8 cellular contexts compared by ENCODE assay signal in the genomic region with DNA sequence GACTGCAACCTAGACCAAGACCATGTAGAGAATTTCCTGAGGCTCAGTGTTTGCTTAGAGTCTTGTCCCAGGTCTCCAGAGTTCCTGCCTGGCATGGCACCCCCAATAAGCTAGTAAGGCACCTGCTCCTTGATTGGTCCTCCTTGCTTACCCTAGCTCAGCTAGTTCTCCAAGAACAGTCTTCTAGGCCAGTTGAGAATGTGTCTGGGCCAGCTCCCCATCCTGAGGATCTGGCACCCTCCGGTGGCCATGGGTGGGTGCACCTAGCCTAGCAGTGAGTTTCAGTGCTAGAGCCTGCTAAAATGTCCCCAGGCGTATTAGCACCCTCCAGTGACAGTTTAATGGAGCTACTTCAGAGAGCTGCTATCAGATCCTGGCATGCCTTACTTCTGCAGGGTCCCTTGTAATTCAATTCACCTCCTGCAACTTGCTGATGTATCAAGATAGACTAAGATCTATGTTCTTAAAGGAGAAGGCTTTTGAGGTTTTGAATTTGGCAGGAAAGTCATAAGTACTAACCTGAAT. TPM values are rescaled to one million over a fixed set of nuclear protein-coding genes. Genes with fewer than 3 reads are reported as not detected.
DNase-seq lines count a peak whose midpoint lies in the region; ATAC-seq and TF ChIP-seq lines count a peak whose summit lies in the region.

No MANE protein-coding gene starts in this region.

- H3K23ac ChIP-seq in neuronal stem cell (ENCODE audit: low read depth, low read length, poor library complexity) = no peak overlapping the region

- POLR2A ChIA-PET in CD8-positive, alpha-beta T cell (lab: Charles Lee) = no interaction called here

- H3K9me3 ChIP-seq in CD8-positive, alpha-beta T cell (ENCODE audit: low read length) = no peaks in the 10 kb centered on the region
- no peaks in the 10 kb centered on the region for H3K9me3 ChIP-seq in endodermal cell (ENCODE audit: control insufficient read depth, low read length)
- no peaks in the 10 kb centered on the region for H3K9me3 ChIP-seq in neuronal stem cell (replicated peaks in 1 of 2; ENCODE audit: control insufficient read depth in 2 of 2, insufficient read depth in 1 of 2, low read depth in 1 of 2, low read length in 2 of 2)

- no peak overlapping the region for H2AK5ac ChIP-seq in neuronal stem cell (ENCODE audit: low read depth, low read length)

- WGBS in endodermal cell (ENCODE audit: insufficient coverage in 1 of 2, insufficient read length in 1 of 2), 2 experiments = 37 to 100% methylated on average over 1 to 2 of the region's 2 CpGs
- no CpG with 5 or more reads among the region's 2 CpGs for WGBS in neuronal stem cell (ENCODE audit: extremely low coverage in 2 of 2, insufficient read length in 2 of 2, insufficient replicate concordance in 1 of 2), 2 donors

- no peaks in the 10 kb centered on the region for H3K36me3 ChIP-seq in CD8-positive, alpha-beta T cell (ENCODE audit: insufficient read depth, low read length)
- H3K36me3 ChIP-seq in endodermal cell (ENCODE audit: control insufficient read depth, insufficient read depth, low read length) = no peaks in the 10 kb centered on the region
- H3K36me3 ChIP-seq in neuronal stem cell (replicated peaks in 1 of 2; ENCODE audit: control insufficient read depth in 2 of 2, insufficient read depth in 2 of 2, low read length in 2 of 2) = no peaks in the 10 kb centered on the region

- H3K14ac ChIP-seq in neuronal stem cell (ENCODE audit: low read length) = no peak overlapping the region

- peak in 6 of 7 experiments; percentile 5 to 53 (median 36) for DNase-seq in CD8-positive, alpha-beta T cell
- DNase-seq in NCI-H2196 (lab: John Stamatoyannopoulos, UW; ENCODE audit: unreplicated experiment) (peak; percentile 73), endodermal cell (peak; percentile 97), neuronal stem cell (ENCODE audit: low spot score) (peak; percentile 18), NCI-H187 treated with DMSO at 0.1 percent for 48 hours (lab: John Stamatoyannopoulos, UW) (no peak)

- CTCF ChIA-PET in CD8-positive, alpha-beta T cell (lab: Charles Lee) = interaction anchor here (1.2 kb wide), 1 partner anchor 12 kb away, joined by 3 read pairs; no protein-coding TSS in a partner anchor

- no peak overlapping the region for H2BK5ac ChIP-seq in neuronal stem cell (ENCODE audit: low read length)

- intact Hi-C loops in CD8-positive, alpha-beta T cell (cut with DNase I, micrococcal nuclease) = loop anchor here in 1 of 2 experiments (5.0 kb wide), 1 partner anchor 472 kb away; no protein-coding TSS in a partner anchor

- no peak overlapping the region for H2BK12ac ChIP-seq in neuronal stem cell (ENCODE audit: low read length)

- peaks cover 6% of the 10 kb centered on the region for H3K27me3 Mint-ChIP-seq in CD8-positive, alpha-beta T cell (ENCODE audit: low read depth)
- H3K27me3 Mint-ChIP-seq in endodermal cell (ENCODE audit: insufficient read depth) = peaks cover 2% of the 10 kb centered on the region

- no peaks in the 10 kb centered on the region for H3K4me1 Mint-ChIP-seq in CD8-positive, alpha-beta T cell (ENCODE audit: low read depth)
- peaks cover 2% of the 10 kb centered on the region for H3K4me1 Mint-ChIP-seq in endodermal cell

- no peak overlapping the region for H3K4me2 ChIP-seq in neuronal stem cell (ENCODE audit: insufficient read depth, low read length, poor library complexity, severe bottlenecking)

- peak; percentile 84 for ATAC-seq in CD8-positive, alpha-beta T cell
- ATAC-seq in GM18909 (IDR thresholded peaks at IDR 0.05; ENCODE audit: poor library complexity, unreplicated experiment) (peak; percentile 98), HG03095 (IDR thresholded peaks at IDR 0.05; ENCODE audit: unreplicated experiment) (peak; percentile 97)
- ATAC-seq in activated CD4-positive, CD25-positive, alpha-beta regulatory T cell treated with anti-CD3 and anti-CD28 coated beads, Interleukin-2, amount 50 U/mL, for 24 hours = peak; percentile 83 to 84

- no peak overlapping the region for H4K8ac ChIP-seq in neuronal stem cell (ENCODE audit: low read depth, low read length)

- no peak overlapping the region for H3K27ac Mint-ChIP-seq in CD8-positive, alpha-beta T cell
- H3K27ac Mint-ChIP-seq in endodermal cell = no peak overlapping the region

- H2BK120ac ChIP-seq in neuronal stem cell (ENCODE audit: low read depth, low read length) = no peak overlapping the region

- no peak overlapping the region for H3K4me3 ChIP-seq in CD8-positive, alpha-beta T cell (ENCODE audit: low read depth, low read length)
- no peak overlapping the region for H3K4me3 ChIP-seq in endodermal cell (ENCODE audit: low read length)
- H3K4me3 ChIP-seq in neuronal stem cell (ENCODE audit: low read length in 2 of 2) = no peak overlapping the region

- H3K27ac ChIP-seq in CD8-positive, alpha-beta T cell (ENCODE audit: low read depth, low read length) = no peak overlapping the region
- no peak overlapping the region for H3K27ac ChIP-seq in endodermal cell (ENCODE audit: low read depth, low read length)
- no peak overlapping the region for H3K27ac ChIP-seq in neuronal stem cell (replicated peaks; ENCODE audit: low read length)

- H3K4ac ChIP-seq in neuronal stem cell (ENCODE audit: low read length) = no peak overlapping the region

- TF ChIP-seq CTCF in CD8-positive, alpha-beta T cell (IDR thresholded peaks at IDR 0.05) = peak; percentile 21
- peak; percentile 97 for TF ChIP-seq CTCF in endodermal cell (conservative IDR thresholded peaks at IDR 0.05)

- no peaks in the 10 kb centered on the region for H3K4me1 ChIP-seq in CD8-positive, alpha-beta T cell (ENCODE audit: insufficient read depth, low read length)
- H3K4me1 ChIP-seq in endodermal cell (ENCODE audit: control insufficient read depth, insufficient read depth, low read length) = no peaks in the 10 kb centered on the region
- H3K4me1 ChIP-seq in neuronal stem cell (ENCODE audit: control insufficient read depth in 2 of 2, insufficient read depth in 1 of 2, low read depth in 1 of 2, low read length in 2 of 2) = no peaks in the 10 kb centered on the region

- no peaks in the 10 kb centered on the region for H3K79me1 ChIP-seq in neuronal stem cell (ENCODE audit: low read depth, low read length)

- H3K4me3 Mint-ChIP-seq in CD8-positive, alpha-beta T cell = no peak overlapping the region
- H3K4me3 Mint-ChIP-seq in endodermal cell = no peak overlapping the region

- H3K36me3 Mint-ChIP-seq in CD8-positive, alpha-beta T cell = no peaks in the 10 kb centered on the region
- no peaks in the 10 kb centered on the region for H3K36me3 Mint-ChIP-seq in endodermal cell (ENCODE audit: low read depth)

- H3K18ac ChIP-seq in neuronal stem cell (ENCODE audit: low read length) = no peak overlapping the region

- H2BK15ac ChIP-seq in neuronal stem cell (ENCODE audit: low read length) = no peak overlapping the region

- no peaks in the 10 kb centered on the region for H3K9me3 Mint-ChIP-seq in CD8-positive, alpha-beta T cell
- H3K9me3 Mint-ChIP-seq in endodermal cell = no peaks in the 10 kb centered on the region

- no peak overlapping the region for H2AFZ ChIP-seq in neuronal stem cell (ENCODE audit: low read length)

- no peaks in the 10 kb centered on the region for H3K27me3 ChIP-seq in CD8-positive, alpha-beta T cell (ENCODE audit: insufficient read depth, low read length)
- no peaks in the 10 kb centered on the region for H3K27me3 ChIP-seq in endodermal cell (ENCODE audit: control insufficient read depth, insufficient read depth, low read length, poor library complexity, severe bottlenecking)
- no peaks in the 10 kb centered on the region for H3K27me3 ChIP-seq in neuronal stem cell (ENCODE audit: control insufficient read depth in 3 of 3, insufficient read depth in 3 of 3, low read depth in 1 of 3, low read length in 3 of 3)

- H3K9ac ChIP-seq in endodermal cell (ENCODE audit: extremely low read depth, low read length, poor library complexity, severe bottlenecking) (no peak overlapping the region), neuronal stem cell (ENCODE audit: low read depth, low read length, poor library complexity) (no peak overlapping the region)

- no peak overlapping the region for H4K91ac ChIP-seq in neuronal stem cell (ENCODE audit: low read depth, low read length, poor library complexity)

RNA-seq across cellular contexts. Expression of gene MED13, which starts 44.4 kb away (rescaled TPM):
- 10 to 100 TPM; 85.3 to 85.9 TPM for total RNA-seq in CD8-positive, alpha-beta T cell
- 10 to 100 TPM; 66.0 to 67.7 TPM for total RNA-seq in endodermal cell
- polyA plus RNA-seq in endodermal cell (2013, experiment 1 of 2) = 26.6 TPM
- 31.0 TPM for polyA plus RNA-seq in endodermal cell (2013, experiment 2 of 2)
- 16.1 TPM for polyA plus RNA-seq in neuronal stem cell (2013, experiment 1 of 2)
- polyA plus RNA-seq in neuronal stem cell (2013, experiment 2 of 2) = 16.3 TPM
